ENCODE assay signal across 8 cellular contexts in genomic region chr19:3699741-3700241, GRCh38. TPM values are rescaled to one million over a fixed set of nuclear protein-coding genes. Genes with fewer than 3 reads are reported as not detected.
DNase-seq lines count a peak whose midpoint lies in the region; ATAC-seq, FAIRE-seq and TF ChIP-seq lines count a peak whose summit lies in the region.

No MANE protein-coding gene starts in this region.

- H3K9me3 ChIP-seq in HepG2 (ENCODE audit: low read length) = no peaks in the 10 kb centered on the region
- H3K9me3 ChIP-seq in thyroid gland = no peaks in the 10 kb centered on the region

- peak overlapping the region; percentile 46 for H3K27ac Mint-ChIP-seq in activated naive CD8-positive, alpha-beta T cell treated with anti-CD3 and anti-CD28 coated beads, Interleukin-2, amount 50 U/mL, for 24 hours

- peaks cover 26% of the 10 kb centered on the region for H3K79me2 ChIP-seq in HepG2 (ENCODE audit: insufficient read depth, low read length)

- intact Hi-C loops in HepG2 (cut with micrococcal nuclease; ENCODE audit: unreplicated experiment) (loop anchor here (5.0 to 10.0 kb wide), 2 partner anchors 32 to 65 kb away; partner anchors contain the start of genes APBA3 and MRPL54), thyroid gland (cut with DNase I) (loop anchor here (2.0 kb wide), 1 partner anchor 35 kb away; no protein-coding TSS in a partner anchor)

- H3K4me1 Mint-ChIP-seq in activated naive CD8-positive, alpha-beta T cell treated with anti-CD3 and anti-CD28 coated beads, Interleukin-2, amount 50 U/mL, for 24 hours = peaks cover 17% of the 10 kb centered on the region

- H3K27me3 ChIP-seq in HepG2 (ENCODE audit: control insufficient read depth in 1 of 2, insufficient read depth in 2 of 2, low read length in 2 of 2) (no peaks in the 10 kb centered on the region; a peak in 1 of 5 replicates), thyroid gland (no peaks in the 10 kb centered on the region)

- no peaks in the 10 kb centered on the region for H3K9me3 Mint-ChIP-seq in activated naive CD8-positive, alpha-beta T cell treated with anti-CD3 and anti-CD28 coated beads, Interleukin-2, amount 50 U/mL, for 24 hours

- H3K4me3 ChIP-seq in HepG2 (replicated peaks in 1 of 3; ENCODE audit: insufficient read depth in 1 of 3, low read depth in 2 of 3, low read length in 3 of 3) (peak overlapping the region; percentile 81 to 93 (median 89)), thyroid gland (replicated peaks in 1 of 3) (peak overlapping the region; percentile 65 to 89 (median 70))

- TF ChIP-seq CTCF in HepG2 (CRISPR knock-in tag; IDR thresholded peaks at IDR 0.05) (no peak), thyroid gland (IDR thresholded peaks at IDR 0.05) (no peak)

- POLR2A ChIA-PET in HepG2 (lab: Yijun Ruan, JAX) = interaction anchor here (1.0 kb wide), 1 partner anchor 12 kb away, joined by 3 read pairs; no protein-coding TSS in a partner anchor

- no TSS peak for BruUV-seq in HepG2 (replicated peaks; lab: Mats Ljungman, UMichigan)

- H2AFZ ChIP-seq in HepG2 (ENCODE audit: low read length) = no peak overlapping the region

- H3K4me1 ChIP-seq in HepG2 (ENCODE audit: insufficient read depth, low read length) (peaks cover 15% of the 10 kb centered on the region), thyroid gland (peaks cover 11 to 17% of the 10 kb centered on the region in 2 donors)

- H3K36me3 Mint-ChIP-seq in activated naive CD8-positive, alpha-beta T cell treated with anti-CD3 and anti-CD28 coated beads, Interleukin-2, amount 50 U/mL, for 24 hours (ENCODE audit: low read depth) = peaks cover 1% of the 10 kb centered on the region

- peak overlapping the region; percentile 97 for H3K4me2 ChIP-seq in HepG2 (ENCODE audit: low read depth, low read length)

- no peak for TF ChIP-seq RAD21 in HepG2 (CRISPR knock-in tag; IDR thresholded peaks at IDR 0.05)

- peak overlapping the region; percentile 86 for H3K4me3 Mint-ChIP-seq in activated naive CD8-positive, alpha-beta T cell treated with anti-CD3 and anti-CD28 coated beads, Interleukin-2, amount 50 U/mL, for 24 hours

- ATAC-seq in GM19324 (IDR thresholded peaks at IDR 0.05; ENCODE audit: low FRiP score, unreplicated experiment) (peak; percentile 20), HG03139 (IDR thresholded peaks at IDR 0.05; ENCODE audit: unreplicated experiment) (peak; percentile 29), HepG2 (peak; percentile 8)
- no peak for ATAC-seq in activated naive CD8-positive, alpha-beta T cell treated with anti-CD3 and anti-CD28 coated beads, Interleukin-2, amount 50 U/mL, for 24 hours

- CTCF ChIA-PET in HepG2 (lab: Yijun Ruan, JAX; ENCODE audit: low intra/inter-chr PET ratio, low total read pairs) = interaction anchor here (1.3 kb wide), 1 partner anchor 33 kb away, joined by 5 read pairs; no protein-coding TSS in a partner anchor

- FAIRE-seq in HepG2 (lab: Jason Lieb, UNC) = no peak

- peak overlapping the region; percentile 85 for H3K9ac ChIP-seq in HepG2 (ENCODE audit: insufficient read depth, low read depth, low read length)

- in situ Hi-C loops in HepG2 (cut with HindIII; ENCODE audit: extremely low pct_ligation_motif_present, low pct_unique_long_range_greater_than_20kb) = no loop called here

- H3K27ac ChIP-seq in HepG2 (ENCODE audit: extremely low read length, insufficient read depth, low read length) (peak overlapping the region; percentile 18), thyroid gland (peak overlapping the region; percentile 76 to 84 (median 78))

- TF ChIP-seq POLR2A in HepG2 (IDR thresholded peaks at IDR 0.05; ENCODE audit: insufficient read depth in 1 of 2, low read depth in 2 of 2, low read length in 2 of 2) (no peak), thyroid gland (IDR thresholded peaks at IDR 0.05) (no peak)

- TF ChIP-seq EP300 in HepG2 (IDR thresholded peaks at IDR 0.05; ENCODE audit: low read depth in 2 of 2, low read length in 2 of 2) = no peak
- TF ChIP-seq EP300 in HepG2 (CRISPR knock-in tag; IDR thresholded peaks at IDR 0.05; ENCODE audit: borderline replicate concordance) = no peak

- peaks cover 5% of the 10 kb centered on the region; the same call in 1 of the 2 replicates for H4K20me1 ChIP-seq in HepG2 (ENCODE audit: insufficient read depth, low read length)

- WGBS in HepG2 (ENCODE audit: low lambda C conversion rate) = no CpG with 5 or more reads among the region's 43 CpGs
- WGBS in thyroid gland, 2 donors = 0 to 5% methylated on average over 4 to 7 of the region's 43 CpGs

- H3K27me3 Mint-ChIP-seq in activated naive CD8-positive, alpha-beta T cell treated with anti-CD3 and anti-CD28 coated beads, Interleukin-2, amount 50 U/mL, for 24 hours = no peaks in the 10 kb centered on the region

- no peak for DNase-seq in activated naive CD8-positive, alpha-beta T cell treated with anti-CD3 and anti-CD28 coated beads, Interleukin-2, amount 50 U/mL, for 24 hours
- no peak for DNase-seq in HepG2 (ENCODE audit: low spot score)
- DNase-seq in thyroid gland = no peak
- no peak for DNase-seq in NCI-H526 treated with DMSO at 0.1 percent for 48 hours (lab: John Stamatoyannopoulos, UW)
- no peak for DNase-seq in NCI-H524 treated with DMSO at 0.1 percent for 48 hours (lab: John Stamatoyannopoulos, UW)
- DNase-seq in DMS53 treated with DMSO at 0.1 percent for 48 hours (lab: John Stamatoyannopoulos, UW; ENCODE audit: unreplicated experiment) = no peak

- H3K36me3 ChIP-seq in HepG2 (replicated peaks in 1 of 2; ENCODE audit: control insufficient read depth in 1 of 2, insufficient read depth in 2 of 2, low read length in 2 of 2) (no peaks in the 10 kb centered on the region), thyroid gland (no peaks in the 10 kb centered on the region)

TF ChIP-seq in HepG2, 621 proteins besides CTCF, POLR2A, EP300 and RAD21 (continues in another document):
- TF ChIP-seq ZNF607 (CRISPR knock-in tag; IDR thresholded peaks at IDR 0.05; ENCODE audit: borderline replicate concordance) (no peak), ZMAT3 (CRISPR knock-in tag; conservative IDR thresholded peaks at IDR 0.05) (0 out of 2 replicates have a peak, but pooled peaks have one; percentile 1)

RNA-seq across cellular contexts. Expression of gene PIP5K1C, which starts 0.5 kb away (rescaled TPM):
- total RNA-seq in HepG2 (2016; rRNA removed; fragmentation: Illumina TruSeq; extraction: Trizol) = 4.3 and 5.2 TPM in 2 replicates
- 7.1 TPM in 2 replicates for total RNA-seq in HepG2 (2016; cell fraction: cytosol; rRNA removed; fragmentation: Illumina TruSeq; extraction: Trizol; ENCODE audit: low read depth)
- 3.5 and 4.4 TPM in 2 replicates for total RNA-seq in HepG2 (2016; cell fraction: insoluble cytoplasmic fraction; rRNA removed; fragmentation: Illumina TruSeq; extraction: Trizol)
- total RNA-seq in HepG2 (2016; cell fraction: membrane; rRNA removed; fragmentation: Illumina TruSeq; extraction: Trizol) = 6.2 and 6.4 TPM in 2 replicates
- total RNA-seq in HepG2 (2016; cell fraction: nucleus; rRNA removed; fragmentation: Illumina TruSeq; extraction: Trizol) = 3.7 and 4.3 TPM in 2 replicates
- polyA plus RNA-seq in HepG2 (2011; rRNA removed) = 3.6 and 4.8 TPM in 2 replicates
- polyA plus RNA-seq in HepG2 (2011; cell fraction: cytosol; rRNA removed) = 1.9 and 2.3 TPM in 2 replicates
- 11.5 and 14.0 TPM in 2 replicates for polyA plus RNA-seq in HepG2 (2011; cell fraction: nucleus; rRNA removed)
- polyA plus RNA-seq in HepG2 (2012) = 6.4 and 8.6 TPM in 2 replicates
- polyA plus RNA-seq in HepG2 (2016; cell fraction: cytosol; fragmentation: Illumina TruSeq; extraction: Trizol; ENCODE audit: low read depth) = 0.99 and 1.0 TPM in 2 replicates
- 6.8 and 10.5 TPM in 2 replicates for polyA plus RNA-seq in HepG2 (2016; cell fraction: insoluble cytoplasmic fraction; fragmentation: Illumina TruSeq; extraction: Trizol; ENCODE audit: low read depth)
- 4.0 and 4.6 TPM in 2 replicates for polyA plus RNA-seq in HepG2 (2016; cell fraction: membrane; fragmentation: Illumina TruSeq; extraction: Trizol; ENCODE audit: low read depth)
- 16.9 and 17.1 TPM in 2 replicates for polyA plus RNA-seq in HepG2 (2016; cell fraction: nucleus; fragmentation: Illumina TruSeq; extraction: Trizol; ENCODE audit: insufficient read depth, low read depth)
- 21.9 and 27.3 TPM in 2 replicates for polyA minus RNA-seq in HepG2 (2011; rRNA and poly(A)+ RNA removed; ENCODE audit: low replicate concordance)
- 6.3 and 12.3 TPM in 2 replicates for polyA minus RNA-seq in HepG2 (2011; cell fraction: cytosol; rRNA and poly(A)+ RNA removed)
- polyA minus RNA-seq in HepG2 (2011; cell fraction: nucleus; rRNA and poly(A)+ RNA removed) = 5.9 and 6.3 TPM in 2 replicates
- total RNA-seq in thyroid gland = 10 to 100 TPM; 23.2 to 42.4 (median 35.0) TPM

RNA-seq across cellular contexts. Expression of gene TJP3, which starts 8.4 kb away (rescaled TPM):
- total RNA-seq in HepG2 (2016; rRNA removed; fragmentation: Illumina TruSeq; extraction: Trizol) (20.6 and 21.5 TPM in 2 replicates), thyroid gland (10 to 100 TPM; 29.7 to 43.7 (median 39.8) TPM)
- total RNA-seq in HepG2 (2016; cell fraction: cytosol; rRNA removed; fragmentation: Illumina TruSeq; extraction: Trizol; ENCODE audit: low read depth) = 4.8 and 6.1 TPM in 2 replicates
- 12.8 and 26.0 TPM in 2 replicates for total RNA-seq in HepG2 (2016; cell fraction: insoluble cytoplasmic fraction; rRNA removed; fragmentation: Illumina TruSeq; extraction: Trizol)
- total RNA-seq in HepG2 (2016; cell fraction: membrane; rRNA removed; fragmentation: Illumina TruSeq; extraction: Trizol) = 6.5 and 7.3 TPM in 2 replicates
- 21.9 and 26.6 TPM in 2 replicates for total RNA-seq in HepG2 (2016; cell fraction: nucleus; rRNA removed; fragmentation: Illumina TruSeq; extraction: Trizol)
- 2.3 and 3.3 TPM in 2 replicates for polyA plus RNA-seq in HepG2 (2011; rRNA removed)
- polyA plus RNA-seq in HepG2 (2011; cell fraction: cytosol; rRNA removed) = 0.60 and 0.95 TPM in 2 replicates
- 7.0 and 7.9 TPM in 2 replicates for polyA plus RNA-seq in HepG2 (2011; cell fraction: nucleus; rRNA removed)
- polyA plus RNA-seq in HepG2 (2012) = 5.3 and 9.8 TPM in 2 replicates
- 1.8 and 2.4 TPM in 2 replicates for polyA plus RNA-seq in HepG2 (2016; cell fraction: cytosol; fragmentation: Illumina TruSeq; extraction: Trizol; ENCODE audit: low read depth)
- polyA plus RNA-seq in HepG2 (2016; cell fraction: insoluble cytoplasmic fraction; fragmentation: Illumina TruSeq; extraction: Trizol; ENCODE audit: low read depth) = 14.4 and 15.0 TPM in 2 replicates
- polyA plus RNA-seq in HepG2 (2016; cell fraction: membrane; fragmentation: Illumina TruSeq; extraction: Trizol; ENCODE audit: low read depth) = 3.0 and 3.4 TPM in 2 replicates
- polyA plus RNA-seq in HepG2 (2016; cell fraction: nucleus; fragmentation: Illumina TruSeq; extraction: Trizol; ENCODE audit: insufficient read depth, low read depth) = 30.0 and 33.5 TPM in 2 replicates
- polyA minus RNA-seq in HepG2 (2011; rRNA and poly(A)+ RNA removed; ENCODE audit: low replicate concordance) = 4.2 and 4.7 TPM in 2 replicates
- polyA minus RNA-seq in HepG2 (2011; cell fraction: cytosol; rRNA and poly(A)+ RNA removed) = 4.5 and 6.3 TPM in 2 replicates
- 3.5 and 6.6 TPM in 2 replicates for polyA minus RNA-seq in HepG2 (2011; cell fraction: nucleus; rRNA and poly(A)+ RNA removed)
